Comparison of ENCODE assay signal across 1 cellular context in genomic region chr19:55483681-55484361, GRCh38.
TF ChIP-seq lines count a peak whose summit lies in the region.

No MANE protein-coding gene starts in this region.

TF ChIP-seq in IMR-90, 13 proteins besides CTCF, POLR2A, EP300 and RAD21:
- TF ChIP-seq SMC3 (IDR thresholded peaks at IDR 0.05; ENCODE audit: low read depth, low read length), result no peak
- no peak for TF ChIP-seq CHD1 (IDR thresholded peaks at IDR 0.05; ENCODE audit: low read depth, low read length)
- TF ChIP-seq CEBPB (IDR thresholded peaks at IDR 0.05; ENCODE audit: low read depth, low read length), result no peak
- TF ChIP-seq MXI1 (IDR thresholded peaks at IDR 0.05; ENCODE audit: borderline replicate concordance, low read depth, low read length), result no peak
- no peak for TF ChIP-seq MAZ (IDR thresholded peaks at IDR 0.05; ENCODE audit: borderline replicate concordance, low read depth, low read length)
- TF ChIP-seq NFE2L2 (IDR thresholded peaks at IDR 0.05; ENCODE audit: low read depth, low read length), result no peak
